ENCODE assay signal across 2 cellular contexts in the genomic region with DNA sequence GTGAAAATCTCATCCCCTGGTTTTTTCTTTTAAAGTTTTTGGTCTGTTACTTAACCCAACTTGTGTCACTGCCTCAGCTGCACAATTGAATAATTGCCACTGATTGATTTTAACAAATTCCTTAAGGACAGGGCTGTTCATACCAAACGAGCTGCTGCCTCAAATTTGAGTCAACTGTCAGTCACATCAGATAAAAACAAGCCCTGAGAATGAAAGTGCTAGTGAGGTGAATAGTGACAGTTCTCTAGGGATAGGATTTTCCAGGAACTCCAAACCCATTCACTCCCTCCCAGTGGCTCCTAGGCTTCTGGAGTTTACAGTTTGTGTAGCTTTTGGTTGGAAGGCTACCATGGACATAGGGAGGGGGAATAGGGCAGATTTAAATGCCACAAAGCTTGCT.
TF ChIP-seq lines count a peak whose summit lies in the region.

No MANE protein-coding gene starts in this region.

TF ChIP-seq in K562, 482 proteins besides CTCF, POLR2A, EP300 and RAD21 (continued from another document and continues in another):
- TF ChIP-seq, protein P1, sequence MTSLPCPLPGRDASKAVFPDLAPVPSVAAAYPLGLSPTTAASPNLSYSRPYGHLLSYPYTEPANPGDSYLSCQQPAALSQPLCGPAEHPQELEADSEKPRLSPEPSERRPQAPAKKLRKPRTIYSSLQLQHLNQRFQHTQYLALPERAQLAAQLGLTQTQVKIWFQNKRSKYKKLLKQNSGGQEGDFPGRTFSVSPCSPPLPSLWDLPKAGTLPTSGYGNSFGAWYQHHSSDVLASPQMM (CRISPR knock-in tag; IDR thresholded peaks at IDR 0.05) = no peak
- no peak for TF ChIP-seq PHF20 (IDR thresholded peaks at IDR 0.05; ENCODE audit: partially characterized antibody)
- no peak for TF ChIP-seq ZNF507 (tag; conservative IDR thresholded peaks at IDR 0.05)
- TF ChIP-seq ZKSCAN8 (CRISPR knock-in tag; IDR thresholded peaks at IDR 0.05) = no peak
- TF ChIP-seq POLR2AphosphoS2 (IDR thresholded peaks at IDR 0.05; ENCODE audit: low read length) = no peak
- TF ChIP-seq KLF16 (IDR thresholded peaks at IDR 0.05) = no peak
- TF ChIP-seq MTA3 (IDR thresholded peaks at IDR 0.05; ENCODE audit: borderline replicate concordance) = no peak
- 0 out of 4 replicates have a peak, but pooled peaks of 1 of the 2 experiments have one; percentile 18 for TF ChIP-seq RCOR1 (IDR thresholded peaks at IDR 0.05; ENCODE audit: borderline replicate concordance in 1 of 2, low read depth in 2 of 2, low read length in 2 of 2)
- TF ChIP-seq, protein P2, sequence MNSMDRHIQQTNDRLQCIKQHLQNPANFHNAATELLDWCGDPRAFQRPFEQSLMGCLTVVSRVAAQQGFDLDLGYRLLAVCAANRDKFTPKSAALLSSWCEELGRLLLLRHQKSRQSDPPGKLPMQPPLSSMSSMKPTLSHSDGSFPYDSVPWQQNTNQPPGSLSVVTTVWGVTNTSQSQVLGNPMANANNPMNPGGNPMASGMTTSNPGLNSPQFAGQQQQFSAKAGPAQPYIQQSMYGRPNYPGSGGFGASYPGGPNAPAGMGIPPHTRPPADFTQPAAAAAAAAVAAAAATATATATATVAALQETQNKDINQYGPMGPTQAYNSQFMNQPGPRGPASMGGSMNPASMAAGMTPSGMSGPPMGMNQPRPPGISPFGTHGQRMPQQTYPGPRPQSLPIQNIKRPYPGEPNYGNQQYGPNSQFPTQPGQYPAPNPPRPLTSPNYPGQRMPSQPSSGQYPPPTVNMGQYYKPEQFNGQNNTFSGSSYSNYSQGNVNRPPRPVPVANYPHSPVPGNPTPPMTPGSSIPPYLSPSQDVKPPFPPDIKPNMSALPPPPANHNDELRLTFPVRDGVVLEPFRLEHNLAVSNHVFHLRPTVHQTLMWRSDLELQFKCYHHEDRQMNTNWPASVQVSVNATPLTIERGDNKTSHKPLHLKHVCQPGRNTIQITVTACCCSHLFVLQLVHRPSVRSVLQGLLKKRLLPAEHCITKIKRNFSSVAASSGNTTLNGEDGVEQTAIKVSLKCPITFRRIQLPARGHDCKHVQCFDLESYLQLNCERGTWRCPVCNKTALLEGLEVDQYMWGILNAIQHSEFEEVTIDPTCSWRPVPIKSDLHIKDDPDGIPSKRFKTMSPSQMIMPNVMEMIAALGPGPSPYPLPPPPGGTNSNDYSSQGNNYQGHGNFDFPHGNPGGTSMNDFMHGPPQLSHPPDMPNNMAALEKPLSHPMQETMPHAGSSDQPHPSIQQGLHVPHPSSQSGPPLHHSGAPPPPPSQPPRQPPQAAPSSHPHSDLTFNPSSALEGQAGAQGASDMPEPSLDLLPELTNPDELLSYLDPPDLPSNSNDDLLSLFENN (IDR thresholded peaks at IDR 0.05; ENCODE audit: low read depth in 2 of 2, low read length in 2 of 2) = no peak
- TF ChIP-seq, protein P3, sequence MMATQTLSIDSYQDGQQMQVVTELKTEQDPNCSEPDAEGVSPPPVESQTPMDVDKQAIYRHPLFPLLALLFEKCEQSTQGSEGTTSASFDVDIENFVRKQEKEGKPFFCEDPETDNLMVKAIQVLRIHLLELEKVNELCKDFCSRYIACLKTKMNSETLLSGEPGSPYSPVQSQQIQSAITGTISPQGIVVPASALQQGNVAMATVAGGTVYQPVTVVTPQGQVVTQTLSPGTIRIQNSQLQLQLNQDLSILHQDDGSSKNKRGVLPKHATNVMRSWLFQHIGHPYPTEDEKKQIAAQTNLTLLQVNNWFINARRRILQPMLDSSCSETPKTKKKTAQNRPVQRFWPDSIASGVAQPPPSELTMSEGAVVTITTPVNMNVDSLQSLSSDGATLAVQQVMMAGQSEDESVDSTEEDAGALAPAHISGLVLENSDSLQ (IDR thresholded peaks at IDR 0.05) = peak; percentile 87
- TF ChIP-seq, protein P4, sequence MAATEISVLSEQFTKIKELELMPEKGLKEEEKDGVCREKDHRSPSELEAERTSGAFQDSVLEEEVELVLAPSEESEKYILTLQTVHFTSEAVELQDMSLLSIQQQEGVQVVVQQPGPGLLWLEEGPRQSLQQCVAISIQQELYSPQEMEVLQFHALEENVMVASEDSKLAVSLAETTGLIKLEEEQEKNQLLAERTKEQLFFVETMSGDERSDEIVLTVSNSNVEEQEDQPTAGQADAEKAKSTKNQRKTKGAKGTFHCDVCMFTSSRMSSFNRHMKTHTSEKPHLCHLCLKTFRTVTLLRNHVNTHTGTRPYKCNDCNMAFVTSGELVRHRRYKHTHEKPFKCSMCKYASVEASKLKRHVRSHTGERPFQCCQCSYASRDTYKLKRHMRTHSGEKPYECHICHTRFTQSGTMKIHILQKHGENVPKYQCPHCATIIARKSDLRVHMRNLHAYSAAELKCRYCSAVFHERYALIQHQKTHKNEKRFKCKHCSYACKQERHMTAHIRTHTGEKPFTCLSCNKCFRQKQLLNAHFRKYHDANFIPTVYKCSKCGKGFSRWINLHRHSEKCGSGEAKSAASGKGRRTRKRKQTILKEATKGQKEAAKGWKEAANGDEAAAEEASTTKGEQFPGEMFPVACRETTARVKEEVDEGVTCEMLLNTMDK (IDR thresholded peaks at IDR 0.05; ENCODE audit: borderline replicate concordance, insufficient read depth, low read depth, low read length, poor library complexity, severe bottlenecking) = no peak
- TF ChIP-seq MTA2 (IDR thresholded peaks at IDR 0.05; ENCODE audit: low read depth) = no peak
- TF ChIP-seq MED1 (CRISPR knock-in tag; IDR thresholded peaks at IDR 0.05; ENCODE audit: borderline replicate concordance) = no peak
- TF ChIP-seq, protein P5, sequence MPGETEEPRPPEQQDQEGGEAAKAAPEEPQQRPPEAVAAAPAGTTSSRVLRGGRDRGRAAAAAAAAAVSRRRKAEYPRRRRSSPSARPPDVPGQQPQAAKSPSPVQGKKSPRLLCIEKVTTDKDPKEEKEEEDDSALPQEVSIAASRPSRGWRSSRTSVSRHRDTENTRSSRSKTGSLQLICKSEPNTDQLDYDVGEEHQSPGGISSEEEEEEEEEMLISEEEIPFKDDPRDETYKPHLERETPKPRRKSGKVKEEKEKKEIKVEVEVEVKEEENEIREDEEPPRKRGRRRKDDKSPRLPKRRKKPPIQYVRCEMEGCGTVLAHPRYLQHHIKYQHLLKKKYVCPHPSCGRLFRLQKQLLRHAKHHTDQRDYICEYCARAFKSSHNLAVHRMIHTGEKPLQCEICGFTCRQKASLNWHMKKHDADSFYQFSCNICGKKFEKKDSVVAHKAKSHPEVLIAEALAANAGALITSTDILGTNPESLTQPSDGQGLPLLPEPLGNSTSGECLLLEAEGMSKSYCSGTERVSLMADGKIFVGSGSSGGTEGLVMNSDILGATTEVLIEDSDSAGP (CRISPR knock-in tag; IDR thresholded peaks at IDR 0.05) = no peak
- peak; percentile 64 for TF ChIP-seq MEIS2 (IDR thresholded peaks at IDR 0.05; ENCODE audit: partially characterized antibody)
- TF ChIP-seq, protein P6, sequence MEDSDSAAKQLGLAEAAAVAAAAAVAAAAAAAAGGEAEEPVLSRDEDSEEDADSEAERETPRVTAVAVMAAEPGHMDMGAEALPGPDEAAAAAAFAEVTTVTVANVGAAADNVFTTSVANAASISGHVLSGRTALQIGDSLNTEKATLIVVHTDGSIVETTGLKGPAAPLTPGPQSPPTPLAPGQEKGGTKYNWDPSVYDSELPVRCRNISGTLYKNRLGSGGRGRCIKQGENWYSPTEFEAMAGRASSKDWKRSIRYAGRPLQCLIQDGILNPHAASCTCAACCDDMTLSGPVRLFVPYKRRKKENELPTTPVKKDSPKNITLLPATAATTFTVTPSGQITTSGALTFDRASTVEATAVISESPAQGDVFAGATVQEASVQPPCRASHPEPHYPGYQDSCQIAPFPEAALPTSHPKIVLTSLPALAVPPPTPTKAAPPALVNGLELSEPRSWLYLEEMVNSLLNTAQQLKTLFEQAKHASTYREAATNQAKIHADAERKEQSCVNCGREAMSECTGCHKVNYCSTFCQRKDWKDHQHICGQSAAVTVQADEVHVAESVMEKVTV (CRISPR knock-in tag; IDR thresholded peaks at IDR 0.05) = no peak

TF ChIP-seq in neural cell, 6 proteins besides CTCF, POLR2A, EP300 and RAD21 (continued from another document):
- TF ChIP-seq, protein P7, sequence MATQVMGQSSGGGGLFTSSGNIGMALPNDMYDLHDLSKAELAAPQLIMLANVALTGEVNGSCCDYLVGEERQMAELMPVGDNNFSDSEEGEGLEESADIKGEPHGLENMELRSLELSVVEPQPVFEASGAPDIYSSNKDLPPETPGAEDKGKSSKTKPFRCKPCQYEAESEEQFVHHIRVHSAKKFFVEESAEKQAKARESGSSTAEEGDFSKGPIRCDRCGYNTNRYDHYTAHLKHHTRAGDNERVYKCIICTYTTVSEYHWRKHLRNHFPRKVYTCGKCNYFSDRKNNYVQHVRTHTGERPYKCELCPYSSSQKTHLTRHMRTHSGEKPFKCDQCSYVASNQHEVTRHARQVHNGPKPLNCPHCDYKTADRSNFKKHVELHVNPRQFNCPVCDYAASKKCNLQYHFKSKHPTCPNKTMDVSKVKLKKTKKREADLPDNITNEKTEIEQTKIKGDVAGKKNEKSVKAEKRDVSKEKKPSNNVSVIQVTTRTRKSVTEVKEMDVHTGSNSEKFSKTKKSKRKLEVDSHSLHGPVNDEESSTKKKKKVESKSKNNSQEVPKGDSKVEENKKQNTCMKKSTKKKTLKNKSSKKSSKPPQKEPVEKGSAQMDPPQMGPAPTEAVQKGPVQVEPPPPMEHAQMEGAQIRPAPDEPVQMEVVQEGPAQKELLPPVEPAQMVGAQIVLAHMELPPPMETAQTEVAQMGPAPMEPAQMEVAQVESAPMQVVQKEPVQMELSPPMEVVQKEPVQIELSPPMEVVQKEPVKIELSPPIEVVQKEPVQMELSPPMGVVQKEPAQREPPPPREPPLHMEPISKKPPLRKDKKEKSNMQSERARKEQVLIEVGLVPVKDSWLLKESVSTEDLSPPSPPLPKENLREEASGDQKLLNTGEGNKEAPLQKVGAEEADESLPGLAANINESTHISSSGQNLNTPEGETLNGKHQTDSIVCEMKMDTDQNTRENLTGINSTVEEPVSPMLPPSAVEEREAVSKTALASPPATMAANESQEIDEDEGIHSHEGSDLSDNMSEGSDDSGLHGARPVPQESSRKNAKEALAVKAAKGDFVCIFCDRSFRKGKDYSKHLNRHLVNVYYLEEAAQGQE (IDR thresholded peaks at IDR 0.05; ENCODE audit: borderline replicate concordance) = peak; percentile 27
